In the genomic region with DNA sequence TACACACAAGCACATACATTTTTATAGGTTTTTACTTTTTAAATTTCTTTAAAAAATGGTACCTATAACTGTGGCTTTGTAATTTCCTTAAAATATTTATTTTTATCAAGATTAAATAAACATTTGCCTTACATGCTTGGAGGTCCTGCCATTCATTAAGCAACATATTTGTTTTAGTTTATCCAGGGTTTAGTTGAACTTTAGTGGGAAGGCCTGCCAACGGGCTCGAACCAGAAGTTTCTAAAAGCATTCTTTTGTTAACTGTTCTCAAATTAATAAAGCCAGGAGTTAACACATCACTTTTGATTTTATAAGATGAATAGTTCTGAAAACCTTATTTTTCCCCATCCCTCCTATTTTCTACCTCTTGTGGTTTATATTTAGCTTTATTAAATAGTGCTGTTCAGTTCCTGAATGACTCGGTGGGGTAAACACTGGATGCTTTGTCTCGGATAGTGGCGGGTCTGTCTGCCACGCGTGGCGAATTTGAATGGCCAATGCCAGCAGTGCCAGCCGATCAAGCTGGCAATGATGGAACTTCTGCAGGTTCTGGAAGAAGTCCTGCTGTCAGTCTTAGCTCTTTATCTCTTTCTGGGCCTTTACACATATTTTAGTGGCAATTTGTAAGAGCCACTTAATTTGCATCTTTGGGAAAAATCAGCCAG, we compare ENCODE assay signal across 30 cellular contexts. TPM values are rescaled to one million over a fixed set of nuclear protein-coding genes. Genes with fewer than 3 reads are reported as not detected.
A peak's percentile ranks its signal among the peaks of the same experiment; 100 is the strongest.
DNase-seq lines count a peak whose midpoint lies in the region; ATAC-seq and FAIRE-seq lines count a peak whose summit lies in the region.
"Had no signal": no experiment of that assay in that cellular context is flagged by ENCODE, and none has a peak within 500 bp of the region (broad histone marks: within the 10 kb centered on the region; RNA-seq: fewer than 3 reads in every experiment).

No MANE protein-coding gene starts in this region.

- intact Hi-C loops in posterior cingulate gyrus (cut with DNase I), result no loop called here

- no peak for DNase-seq in HTR-8/SVneo (ENCODE audit: insufficient read length, low spot score)
- DNase-seq in posterior cingulate gyrus, result peak in 9 of 10 donors; percentile 33 to 94 (median 69)
- no peak for DNase-seq in DMS153 (lab: John Stamatoyannopoulos, UW)
- DNase-seq in NCI-H526 treated with DMSO at 0.1 percent for 48 hours (lab: John Stamatoyannopoulos, UW), result no peak
- DNase-seq in NCI-H226, result no peak
- DNase-seq: ACHN; activated CD4-positive, CD25-positive, alpha-beta regulatory T cell treated with anti-CD3 and anti-CD28 coated beads, Interleukin-2, amount 50 U/mL, for 72 hours; activated CD8-positive, alpha-beta T cell treated with anti-CD3 and anti-CD28 coated beads for 36 hours; activated effector memory CD4-positive, alpha-beta T cell treated with Interleukin-2 at 50 U/mL for 16 hours; activated naive CD8-positive, alpha-beta T cell treated with anti-CD3 and anti-CD28 coated beads for 36 hours; GOT3; heart left ventricle; HFFc6; mesendoderm; NCI-H1417; NCI-H2081; NCI-H2227 treated with DMSO at 0.1 percent for 48 hours; NCI-H82; stimulated activated CD4-positive, alpha-beta T cell treated with anti-CD3 and anti-CD28 coated beads, Interleukin-2, amount 100 ng/mL, for 24 hours; stomach; trophoblast cell had no signal

- ATAC-seq in esophagus mucosa, result no peak
- ATAC-seq: activated CD8-positive, alpha-beta T cell treated with anti-CD3 and anti-CD28 coated beads for 36 hours; heart left ventricle had no signal

- H3K27ac ChIP-seq in cingulate gyrus (ENCODE audit: low read depth, low read length) (peak overlapping the region; percentile 51), layer of hippocampus (ENCODE audit: low read depth, low read length) (peak overlapping the region; percentile 68)
- H3K27ac ChIP-seq: BLaER1, heart left ventricle, neutrophil, RWPE1, SK-N-MC, stomach had no signal

- H3K27me3 ChIP-seq in layer of hippocampus (ENCODE audit: control insufficient read depth, insufficient read depth, low read length), result no peaks in the 10 kb centered on the region
- H3K27me3 ChIP-seq: BLaER1, heart left ventricle, neutrophil, stomach had no signal

- peak; percentile 44 for FAIRE-seq in HTR-8/SVneo (lab: Jason Lieb, UNC)
- FAIRE-seq: GM12892 had no signal

RNA-seq across cellular contexts. Expression of a gene that starts 32.2 kb away (rescaled TPM):
- 56.9 TPM for total RNA-seq in esophagus mucosa

RNA-seq across cellular contexts. Expression of a gene that starts 33.1 kb away (rescaled TPM):
- total RNA-seq in esophagus mucosa, result 61.2 TPM

RNA-seq across cellular contexts. Expression of a gene that starts 56.2 kb away (rescaled TPM):
- 0.44 TPM for total RNA-seq in esophagus mucosa
- total RNA-seq: activated CD8-positive, alpha-beta T cell treated with anti-CD3 and anti-CD28 coated beads for 36 hours; activated naive CD8-positive, alpha-beta T cell treated with anti-CD3 and anti-CD28 coated beads for 36 hours; HFFc6; myocyte had no signal

Comparison
In these comparisons a context has a peak if more than half of its experiments do, and no peak if none do; other contexts are left out.
1. DNase-seq: peak in posterior cingulate gyrus (9 of 10); none in HTR-8/SVneo (single experiment), DMS153 (single experiment), NCI-H526 treated with DMSO at 0.1 percent for 48 hours (single experiment) and NCI-H226 (single experiment).